ENCODE assay signal across 9 cellular contexts in the genomic region with DNA sequence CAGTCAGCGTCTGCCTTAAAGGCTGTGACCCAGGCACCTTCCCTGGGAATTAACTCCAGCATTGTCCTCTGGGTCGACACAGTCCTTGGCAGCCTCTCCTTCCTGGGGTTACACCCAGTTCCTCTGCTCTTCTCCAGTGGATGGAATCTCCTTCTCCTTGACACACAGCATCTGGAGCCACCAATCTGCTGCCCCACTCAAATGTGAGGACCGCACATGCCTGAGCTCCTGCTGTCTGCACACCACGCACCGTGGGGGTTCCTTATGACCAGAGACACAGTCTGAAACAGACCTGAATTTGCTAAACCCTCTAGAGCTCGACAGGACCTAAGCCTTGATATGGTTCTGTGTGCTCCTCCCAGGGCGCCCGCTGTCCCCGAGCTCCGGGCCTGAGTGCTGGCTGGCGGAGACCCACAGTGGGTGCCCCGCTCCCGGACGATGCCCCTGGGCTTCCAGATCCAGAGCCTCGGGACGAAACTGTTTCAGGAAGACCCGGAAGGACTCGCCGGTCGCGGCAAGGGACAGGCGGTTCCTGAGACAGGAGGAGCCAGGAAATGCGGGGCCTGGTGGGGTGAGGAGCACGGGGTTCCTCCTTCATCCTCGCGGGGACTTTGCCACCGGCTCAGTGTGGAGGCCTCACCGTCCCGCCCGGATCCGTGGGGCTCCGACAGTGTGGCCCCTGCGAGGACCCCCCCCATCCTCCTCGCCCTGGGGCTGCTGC. TPM values are rescaled to one million over a fixed set of nuclear protein-coding genes. Genes with fewer than 3 reads are reported as not detected.
DNase-seq lines count a peak whose midpoint lies in the region; ATAC-seq and TF ChIP-seq lines count a peak whose summit lies in the region.
"Had no signal": no experiment of that assay in that cellular context is flagged by ENCODE, and none has a peak within 500 bp of the region (broad histone marks: within the 10 kb centered on the region; RNA-seq: fewer than 3 reads in every experiment).

No MANE protein-coding gene starts in this region.

- peaks cover 66% of the 10 kb centered on the region for H3K27me3 ChIP-seq in NT2/D1 (ENCODE audit: insufficient read depth, insufficient read length)

- H3K27ac Mint-ChIP-seq in CD14-positive monocyte (no peak overlapping the region), neural crest cell (ENCODE audit: unreplicated experiment) (no peak overlapping the region)
- H3K27ac Mint-ChIP-seq: activated naive CD4-positive, alpha-beta T cell treated with anti-CD3 and anti-CD28 coated beads, Interleukin-2, amount 50 U/mL, for 24 hours had no signal

- TF ChIP-seq CTCF in CD14-positive monocyte (IDR thresholded peaks at IDR 0.05): no peak
- no peak for TF ChIP-seq CTCF in neural crest cell (conservative IDR thresholded peaks at IDR 0.05)

- ATAC-seq in esophagus mucosa: peak; percentile 29

- H3K9me3 ChIP-seq in NT2/D1 (ENCODE audit: insufficient read depth, low read length): no peaks in the 10 kb centered on the region

- no peaks in the 10 kb centered on the region for H3K4me1 ChIP-seq in NT2/D1 (ENCODE audit: insufficient read depth, insufficient read length)

- intact Hi-C loops in CD14-positive monocyte (cut with micrococcal nuclease): loop anchor here (5.0 to 10.0 kb wide), 2 partner anchors 93 to 201 kb away; no protein-coding TSS in a partner anchor

- in situ Hi-C loops in KBM-7 (cut with MboI; ENCODE audit: low pct_unique_long_range_greater_than_20kb, low sequenced_read_pairs): no loop called here

- H3K4me1 Mint-ChIP-seq in CD14-positive monocyte (peaks cover 31% of the 10 kb centered on the region), neural crest cell (peaks cover 17% of the 10 kb centered on the region)

- H3K9me3 Mint-ChIP-seq in CD14-positive monocyte: peaks cover 0 to 26% (median 16%) of the 10 kb centered on the region in 7 donors
- H3K9me3 Mint-ChIP-seq in neural crest cell: no peaks in the 10 kb centered on the region
- H3K9me3 Mint-ChIP-seq: activated naive CD4-positive, alpha-beta T cell treated with anti-CD3 and anti-CD28 coated beads, Interleukin-2, amount 50 U/mL, for 24 hours had no signal

- H3K36me3 Mint-ChIP-seq in CD14-positive monocyte: peaks cover 8 to 15% of the 10 kb centered on the region in 2 donors
- H3K36me3 Mint-ChIP-seq in neural crest cell (ENCODE audit: low read depth): no peaks in the 10 kb centered on the region
- H3K36me3 Mint-ChIP-seq: activated naive CD4-positive, alpha-beta T cell treated with anti-CD3 and anti-CD28 coated beads, Interleukin-2, amount 50 U/mL, for 24 hours had no signal

- H3K27me3 Mint-ChIP-seq in CD14-positive monocyte (ENCODE audit: low read depth in 3 of 3) (peaks cover 82 to 93% (median 85%) of the 10 kb centered on the region in 3 donors), neural crest cell (ENCODE audit: low read depth) (peaks cover 96% of the 10 kb centered on the region)

- H3K4me3 ChIP-seq in NT2/D1 (ENCODE audit: insufficient read length, low read depth): peak overlapping the region; percentile 50

- DNase-seq in CD14-positive monocyte (ENCODE audit: low spot score) (no peak), NT2/D1 (ENCODE audit: low read depth, low spot score) (no peak), neural crest cell (ENCODE audit: low read depth, low spot score) (no peak), KBM-7 (no peak), DMS79 treated with DMSO at 0.1 percent for 48 hours (lab: John Stamatoyannopoulos, UW) (no peak), SKM-1 treated with dmso at 0.1 percent for 144 hours (lab: John Stamatoyannopoulos, UW; ENCODE audit: unreplicated experiment) (no peak)
- no peak for DNase-seq in stimulated activated CD4-positive, alpha-beta T cell treated with anti-CD3 and anti-CD28 coated beads, Interleukin-15, amount 100 ng/mL, for 24 hours

- peak overlapping the region; percentile 0 for H3K9ac ChIP-seq in NT2/D1 (ENCODE audit: insufficient read length, low read depth)

- H3K4me3 Mint-ChIP-seq in CD14-positive monocyte: peak overlapping the region; percentile 77 to 96
- peak overlapping the region; percentile 79 for H3K4me3 Mint-ChIP-seq in neural crest cell

- no peaks in the 10 kb centered on the region for H3K36me3 ChIP-seq in NT2/D1 (ENCODE audit: insufficient read depth, insufficient read length, low read length)

RNA-seq across cellular contexts. Expression of a gene that starts 2.5 kb away (rescaled TPM):
- polyA plus RNA-seq in CD14-positive monocyte: not detected
- total RNA-seq in esophagus mucosa (24.7 TPM), neural crest cell (not detected in 2 replicates)

RNA-seq across cellular contexts. Expression of a gene that starts 16.4 kb away (rescaled TPM):
- under 1 TPM in 1 of 2 donors, not detected in 1; 0.31 TPM for polyA plus RNA-seq in CD14-positive monocyte
- 5.2 TPM for total RNA-seq in esophagus mucosa
- total RNA-seq in neural crest cell: 0.23 and 0.30 TPM in 2 replicates

RNA-seq across cellular contexts. Expression of a gene that starts 27.5 kb away (rescaled TPM):
- polyA plus RNA-seq in CD14-positive monocyte: not detected
- 101 TPM for total RNA-seq in esophagus mucosa
- not detected in 2 replicates for total RNA-seq in neural crest cell

RNA-seq across cellular contexts. Expression of a gene that starts 38.3 kb away (rescaled TPM):
- under 1 TPM; 0.06 to 0.09 TPM for polyA plus RNA-seq in CD14-positive monocyte
- total RNA-seq in esophagus mucosa (1.2 TPM), neural crest cell (2.3 and 2.5 TPM in 2 replicates)

Comparison
In these comparisons a context has a peak if more than half of its experiments do, and no peak if none do; other contexts are left out.
1. RNA of a gene that starts 2.5 kb away (total RNA-seq): 24.7 TPM in esophagus mucosa (single experiment); not detected in neural crest cell; every median in the first group is over 10 times any median in the second.
2. RNA of a gene that starts 27.5 kb away (total RNA-seq): 101 TPM in esophagus mucosa (single experiment); not detected in neural crest cell; every median in the first group is over 100 times any median in the second.